ENCODE assay signal across 18 cellular contexts in the genomic region with DNA sequence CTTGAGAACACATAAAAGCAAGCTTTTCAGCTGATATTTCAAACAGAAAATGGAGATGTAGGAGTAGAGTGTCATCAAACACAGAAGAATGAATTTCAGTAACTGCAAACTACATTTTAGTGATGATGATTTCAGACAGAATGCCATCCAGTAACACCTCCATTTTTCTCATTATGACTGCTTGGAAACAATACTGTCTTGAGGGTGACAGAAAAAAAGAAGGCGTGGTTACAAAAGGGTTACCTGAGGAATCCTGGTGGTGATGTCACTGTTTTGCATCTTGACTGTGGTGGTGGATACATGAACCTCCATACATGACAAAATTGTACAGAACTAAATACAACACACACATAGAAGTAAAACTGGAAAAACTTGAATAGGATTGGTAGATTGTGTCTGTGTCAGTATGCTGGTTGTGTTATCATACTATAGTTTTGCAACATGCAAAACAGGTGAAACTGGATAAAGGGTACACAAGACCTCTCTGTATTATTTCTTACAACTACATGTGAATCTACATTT.
A peak's percentile ranks its signal among the peaks of the same experiment; 100 is the strongest.
DNase-seq lines count a peak whose midpoint lies in the region; ATAC-seq, FAIRE-seq and TF ChIP-seq lines count a peak whose summit lies in the region.
"Had no signal": no experiment of that assay in that cellular context is flagged by ENCODE, and none has a peak within 500 bp of the region (broad histone marks: within the 10 kb centered on the region; RNA-seq: fewer than 3 reads in every experiment).

No MANE protein-coding gene starts in this region.

- H3K79me2 ChIP-seq in HepG2 (ENCODE audit: insufficient read depth, low read length) (no peaks in the 10 kb centered on the region), trophoblast cell (ENCODE audit: control insufficient read depth, insufficient read depth, low read length, poor library complexity) (no peaks in the 10 kb centered on the region), mammary epithelial cell (ENCODE audit: insufficient read depth, low read length) (no peaks in the 10 kb centered on the region)

- H3K36me3 ChIP-seq in HepG2 (replicated peaks in 1 of 2; ENCODE audit: control insufficient read depth in 1 of 2, insufficient read depth in 2 of 2, low read length in 2 of 2) (no peaks in the 10 kb centered on the region), right lobe of liver (peaks cover 0 to 16% (median 0%) of the 10 kb centered on the region in 4 donors), bronchial epithelial cell (ENCODE audit: control insufficient read depth, insufficient read depth, low read length) (no peaks in the 10 kb centered on the region), trophoblast cell (ENCODE audit: control insufficient read depth in 1 of 2, insufficient read depth in 2 of 2, low read length in 2 of 2) (no peaks in the 10 kb centered on the region), spleen (peaks cover 0 to 39% (median 14%) of the 10 kb centered on the region in 6 donors), mammary epithelial cell (ENCODE audit: insufficient read depth, low read length) (no peaks in the 10 kb centered on the region)
- H3K36me3 ChIP-seq: BE2C had no signal

- no peaks in the 10 kb centered on the region for H3K79me1 ChIP-seq in trophoblast cell (ENCODE audit: low read length)

- H2BK5ac ChIP-seq in trophoblast cell (ENCODE audit: low read depth, low read length, poor library complexity) = no peak overlapping the region

- in situ Hi-C loops in HepG2 (cut with HindIII; ENCODE audit: extremely low pct_ligation_motif_present, low pct_unique_long_range_greater_than_20kb) = no loop called here
- in situ Hi-C loops in mammary epithelial cell (cut with MboI; ENCODE audit: low sequenced_read_pairs in 2 of 2) = no loop called here

- TF ChIP-seq EP300 in HepG2 (IDR thresholded peaks at IDR 0.05; ENCODE audit: low read depth in 2 of 2, low read length in 2 of 2) = no peak
- no peak for TF ChIP-seq EP300 in HepG2 (CRISPR knock-in tag; IDR thresholded peaks at IDR 0.05; ENCODE audit: borderline replicate concordance)

- H2AFZ ChIP-seq in HepG2 (ENCODE audit: low read length) (no peak overlapping the region), trophoblast cell (ENCODE audit: insufficient read depth, low read length, poor library complexity) (no peak overlapping the region), mammary epithelial cell (ENCODE audit: low read depth, low read length) (no peak overlapping the region)
- H2AFZ ChIP-seq: GM23248 had no signal

- H3K4me1 ChIP-seq in HepG2 (ENCODE audit: insufficient read depth, low read length) (no peaks in the 10 kb centered on the region), right lobe of liver (no peaks in the 10 kb centered on the region), trophoblast cell (ENCODE audit: control insufficient read depth in 1 of 2, insufficient read depth in 2 of 2, low read length in 2 of 2) (no peaks in the 10 kb centered on the region), spleen (no peaks in the 10 kb centered on the region), mammary epithelial cell (ENCODE audit: insufficient read depth, low read length) (peaks cover 15% of the 10 kb centered on the region)
- H3K4me1 ChIP-seq: BE2C had no signal

- H2BK12ac ChIP-seq in trophoblast cell (ENCODE audit: low read length) = no peak overlapping the region

- POLR2A ChIA-PET in HepG2 (lab: Yijun Ruan, JAX) = no interaction called here

- no peak overlapping the region for H3K4ac ChIP-seq in trophoblast cell (ENCODE audit: low read depth, low read length)

- H3K27me3 ChIP-seq in HepG2 (ENCODE audit: control insufficient read depth in 1 of 2, insufficient read depth in 2 of 2, low read length in 2 of 2) (no peaks in the 10 kb centered on the region), right lobe of liver (no peaks in the 10 kb centered on the region), bronchial epithelial cell (ENCODE audit: control insufficient read depth, insufficient read depth, low read length) (no peaks in the 10 kb centered on the region), trophoblast cell (ENCODE audit: insufficient read depth, low read length) (no peaks in the 10 kb centered on the region), spleen (replicated peaks in 1 of 7) (no peaks in the 10 kb centered on the region), mammary epithelial cell (ENCODE audit: insufficient read depth, low read length) (no peaks in the 10 kb centered on the region)
- H3K27me3 ChIP-seq: BE2C had no signal

- H3K23ac ChIP-seq in trophoblast cell (ENCODE audit: low read length) = no peak overlapping the region

- FAIRE-seq in HepG2 (lab: Jason Lieb, UNC) = no peak
- FAIRE-seq in bronchial epithelial cell (lab: Jason Lieb, UNC) = no peak
- FAIRE-seq: A549, GM12891, GM19239, H54 had no signal

- H3K9ac ChIP-seq in HepG2 (ENCODE audit: insufficient read depth, low read depth, low read length) (no peak overlapping the region), trophoblast cell (ENCODE audit: low read length) (no peak overlapping the region), mammary epithelial cell (ENCODE audit: insufficient read depth, low read length) (no peak overlapping the region)
- H3K9ac ChIP-seq: GM23248 had no signal

- no peak for ATAC-seq in HepG2
- no peak for ATAC-seq in right lobe of liver
- ATAC-seq: A549, HCT116 had no signal

- BruUV-seq in HepG2 (replicated peaks; lab: Mats Ljungman, UMichigan) (no TSS peak), mammary epithelial cell (replicated peaks; lab: Mats Ljungman, UMichigan) (no TSS peak)

- H3K9me3 ChIP-seq in HepG2 (ENCODE audit: low read length) = no peaks in the 10 kb centered on the region
- H3K9me3 ChIP-seq in right lobe of liver = no peaks in the 10 kb centered on the region
- no peaks in the 10 kb centered on the region for H3K9me3 ChIP-seq in trophoblast cell (ENCODE audit: insufficient read depth, low read depth, low read length)
- H3K9me3 ChIP-seq in spleen = no peaks in the 10 kb centered on the region
- H3K9me3 ChIP-seq in mammary epithelial cell (replicated peaks; ENCODE audit: insufficient read depth, low read length) = no peaks in the 10 kb centered on the region
- H3K9me3 ChIP-seq: A549, BE2C had no signal

- CTCF ChIA-PET in HepG2 (lab: Yijun Ruan, JAX; ENCODE audit: low intra/inter-chr PET ratio, low total read pairs) (no interaction called here), mammary epithelial cell (lab: Charles Lee; ENCODE audit: low non-redundant PET) (no interaction called here)

- H3K27ac ChIP-seq in HepG2 (ENCODE audit: extremely low read length, insufficient read depth, low read length) (no peak overlapping the region), right lobe of liver (no peak overlapping the region), trophoblast cell (ENCODE audit: low read depth, low read length) (no peak overlapping the region), spleen (no peak overlapping the region), mammary epithelial cell (ENCODE audit: insufficient read depth, low read depth, low read length) (no peak overlapping the region)
- H3K27ac ChIP-seq: A549, C4-2B, GM23248, HL-60 had no signal

- H4K8ac ChIP-seq in trophoblast cell (ENCODE audit: low read depth, low read length) = no peak overlapping the region

- 70% methylated on average over 1 of the region's 1 CpG for WGBS in HepG2 (ENCODE audit: low lambda C conversion rate)
- 80% methylated on average over 1 of the region's 1 CpG for WGBS in right lobe of liver (ENCODE audit: insufficient coverage, low coverage, low lambda C conversion rate, missing lambda C conversion rate)
- no CpG with 5 or more reads among the region's 1 CpG for WGBS in trophoblast cell (ENCODE audit: extremely low coverage, insufficient coverage, insufficient read length)
- WGBS in spleen, 5 donors = 91 to 98% (median 93%) methylated on average over 1 of the region's 1 CpG
- 89% methylated on average over 1 of the region's 1 CpG for WGBS in mammary epithelial cell (ENCODE audit: low coverage, missing lambda C conversion rate)

- H2BK120ac ChIP-seq in trophoblast cell (ENCODE audit: insufficient read depth, low read length, poor library complexity) = no peak overlapping the region

- H3K4me3 ChIP-seq in HepG2 (replicated peaks in 1 of 3; ENCODE audit: insufficient read depth in 1 of 3, low read depth in 2 of 3, low read length in 3 of 3) = no peak overlapping the region
- H3K4me3 ChIP-seq in right lobe of liver = no peak overlapping the region
- no peak overlapping the region for H3K4me3 ChIP-seq in bronchial epithelial cell (ENCODE audit: low read depth, low read length)
- no peak overlapping the region for H3K4me3 ChIP-seq in trophoblast cell (ENCODE audit: low read depth, low read length)
- H3K4me3 ChIP-seq in spleen = no peak overlapping the region
- H3K4me3 ChIP-seq in mammary epithelial cell (replicated peaks in 1 of 3; ENCODE audit: insufficient read depth in 1 of 3, low read depth in 2 of 3, low read length in 3 of 3) = no peak overlapping the region
- H3K4me3 ChIP-seq: A549, GM23248 had no signal

- H2AK5ac ChIP-seq in trophoblast cell (ENCODE audit: low read length) = no peak overlapping the region

- TF ChIP-seq POLR2A in HepG2 (IDR thresholded peaks at IDR 0.05; ENCODE audit: insufficient read depth in 1 of 2, low read depth in 2 of 2, low read length in 2 of 2) (no peak), right lobe of liver (IDR thresholded peaks at IDR 0.05) (no peak), spleen (IDR thresholded peaks at IDR 0.05) (no peak)

- H4K20me1 ChIP-seq in HepG2 (ENCODE audit: insufficient read depth, low read length) (no peaks in the 10 kb centered on the region; the same call in 1 of the 2 replicates), mammary epithelial cell (ENCODE audit: insufficient read depth, low read length) (no peaks in the 10 kb centered on the region)

- intact Hi-C loops in HepG2 (cut with micrococcal nuclease; ENCODE audit: unreplicated experiment) (no loop called here), right lobe of liver (cut with DNase I) (no loop called here), spleen (cut with DNase I; ENCODE audit: low total_unique reads) (no loop called here), mammary epithelial cell (cut with micrococcal nuclease) (no loop called here)

- no peak overlapping the region for H4K91ac ChIP-seq in trophoblast cell (ENCODE audit: low read depth, low read length)

- TF ChIP-seq CTCF in HepG2 (CRISPR knock-in tag; IDR thresholded peaks at IDR 0.05) = no peak
- TF ChIP-seq CTCF in right lobe of liver (IDR thresholded peaks at IDR 0.05) = no peak
- TF ChIP-seq CTCF in bronchial epithelial cell (IDR thresholded peaks at IDR 0.05; ENCODE audit: insufficient read depth, low read length, severe bottlenecking) = no peak
- no peak for TF ChIP-seq CTCF in spleen (IDR thresholded peaks at IDR 0.05 in 8 of 11, conservative IDR thresholded peaks at IDR 0.05 in 3 of 11)
- TF ChIP-seq CTCF in mammary epithelial cell (conservative IDR thresholded peaks at IDR 0.05 in 1 of 2, IDR thresholded peaks at IDR 0.05 in 1 of 2; ENCODE audit: extremely low read depth in 1 of 2, insufficient read depth in 1 of 2, low read depth in 1 of 2, low read length in 2 of 2) = no peak

- no peak overlapping the region for H3K18ac ChIP-seq in trophoblast cell (ENCODE audit: low read length)

- no peak for DNase-seq in HepG2 (ENCODE audit: low spot score)
- no peak for DNase-seq in right lobe of liver
- peak; percentile 42 for DNase-seq in bronchial epithelial cell (ENCODE audit: low read depth)
- peak; percentile 33 to 71 for DNase-seq in trophoblast cell
- DNase-seq in cortex of kidney (lab: John Stamatoyannopoulos, UW) = no peak
- DNase-seq in spleen = no peak
- DNase-seq in mammary epithelial cell = no peak
- DNase-seq: BE2C; CD4-positive, alpha-beta memory T cell; DMS79; GM23248 had no signal

- no peak overlapping the region for H3K14ac ChIP-seq in trophoblast cell (ENCODE audit: low read length)

- no peak for TF ChIP-seq RAD21 in HepG2 (CRISPR knock-in tag; IDR thresholded peaks at IDR 0.05)

- dilution Hi-C loops in mammary epithelial cell (cut with HindIII; ENCODE audit: low sequenced_read_pairs) = no loop called here

- H3K4me2 ChIP-seq in HepG2 (ENCODE audit: low read depth, low read length) = no peak overlapping the region
- no peak overlapping the region for H3K4me2 ChIP-seq in trophoblast cell (ENCODE audit: low read length)
- H3K4me2 ChIP-seq in mammary epithelial cell (ENCODE audit: insufficient read depth, low read depth, low read length) = no peak overlapping the region
- H3K4me2 ChIP-seq: A549 had no signal

- H4K12ac ChIP-seq in trophoblast cell (ENCODE audit: low read depth, low read length) = no peak overlapping the region

Comparison
In these comparisons a context has a peak if more than half of its experiments do, and no peak if none do; other contexts are left out.
1. DNase-seq: peak in bronchial epithelial cell (single experiment) and trophoblast cell (2 of 2); none in HepG2 (single experiment), right lobe of liver (0 of 3), cortex of kidney (single experiment), spleen (single experiment) and mammary epithelial cell (single experiment).